ENCODE assay signal across 8 cellular contexts in genomic region chr12:55931780-55932545, GRCh38. TPM values are rescaled to one million over a fixed set of nuclear protein-coding genes. Genes with fewer than 3 reads are reported as not detected.
DNase-seq lines count a peak whose midpoint lies in the region; ATAC-seq and TF ChIP-seq lines count a peak whose summit lies in the region.

No MANE protein-coding gene starts in this region.

- peak overlapping the region; percentile 99 for H3K4me3 Mint-ChIP-seq in CD8-positive, alpha-beta T cell
- peak overlapping the region; percentile 96 for H3K4me3 Mint-ChIP-seq in activated CD8-positive, alpha-beta memory T cell treated with anti-CD3 and anti-CD28 coated beads, Interleukin-2, amount 10 ng/mL, durations not matched to agents 7 days and 5 days
- peak overlapping the region; percentile 97 for H3K4me3 Mint-ChIP-seq in type B pancreatic cell

- peaks cover 69% of the 10 kb centered on the region for H3K36me3 Mint-ChIP-seq in CD8-positive, alpha-beta T cell
- peaks cover 40% of the 10 kb centered on the region for H3K36me3 Mint-ChIP-seq in activated CD8-positive, alpha-beta memory T cell treated with anti-CD3 and anti-CD28 coated beads, Interleukin-2, amount 10 ng/mL, durations not matched to agents 7 days and 5 days
- H3K36me3 Mint-ChIP-seq in type B pancreatic cell = peaks cover 4% of the 10 kb centered on the region

- TF ChIP-seq POLR2A in esophagus muscularis mucosa (IDR thresholded peaks at IDR 0.05; ENCODE audit: low read depth) = no peak

- peak overlapping the region; percentile 91 for H3K4me3 ChIP-seq in CD8-positive, alpha-beta T cell (ENCODE audit: low read depth, low read length)
- peak overlapping the region; percentile 67 to 82 (median 76) for H3K4me3 ChIP-seq in esophagus muscularis mucosa

- no peaks in the 10 kb centered on the region for H3K27me3 ChIP-seq in CD8-positive, alpha-beta T cell (ENCODE audit: insufficient read depth, low read length)
- no peaks in the 10 kb centered on the region for H3K27me3 ChIP-seq in esophagus muscularis mucosa

- peaks cover 39% of the 10 kb centered on the region for H3K36me3 ChIP-seq in CD8-positive, alpha-beta T cell (ENCODE audit: insufficient read depth, low read length)
- no peaks in the 10 kb centered on the region for H3K36me3 ChIP-seq in esophagus muscularis mucosa

- WGBS in esophagus muscularis mucosa = 0% methylated on average over 19 of the region's 60 CpGs

- DNase-seq in CD8-positive, alpha-beta T cell = peak in 5 of 7 experiments; percentile 18 to 69 (median 33)
- peak; percentile 74 for DNase-seq in HuH-7 (ENCODE audit: low spot score)
- DNase-seq in activated CD8-positive, alpha-beta memory T cell treated with anti-CD3 and anti-CD28 coated beads, Interleukin-2, amount 10 ng/mL, durations not matched to agents 7 days and 5 days = peak; percentile 62
- no peak for DNase-seq in esophagus muscularis mucosa (ENCODE audit: extremely low spot score)
- peak; percentile 42 for DNase-seq in mucosa of gallbladder (ENCODE audit: low spot score)
- no peak for DNase-seq in type B pancreatic cell (ENCODE audit: extremely low spot score, unreplicated experiment)
- DNase-seq in globus pallidus (ENCODE audit: low spot score) = no peak

- POLR2A ChIA-PET in CD8-positive, alpha-beta T cell (lab: Charles Lee) = interaction anchor here (0.7 to 7.4 kb wide), 16 partner anchors 7 to 203 kb away, joined by 3 to 44 read pairs (median 8); partner anchors contain the start of genes CD63, DNAJC14, ORMDL2 and RAB5B

- no peaks in the 10 kb centered on the region for H3K9me3 Mint-ChIP-seq in CD8-positive, alpha-beta T cell
- no peaks in the 10 kb centered on the region for H3K9me3 Mint-ChIP-seq in activated CD8-positive, alpha-beta memory T cell treated with anti-CD3 and anti-CD28 coated beads, Interleukin-2, amount 10 ng/mL, durations not matched to agents 7 days and 5 days (ENCODE audit: low read depth)
- no peaks in the 10 kb centered on the region for H3K9me3 Mint-ChIP-seq in type B pancreatic cell

- no peak for TF ChIP-seq CTCF in CD8-positive, alpha-beta T cell (IDR thresholded peaks at IDR 0.05)
- TF ChIP-seq CTCF in esophagus muscularis mucosa (IDR thresholded peaks at IDR 0.05) (no peak), type B pancreatic cell (conservative IDR thresholded peaks at IDR 0.05) (no peak)

- intact Hi-C loops in CD8-positive, alpha-beta T cell (cut with DNase I, micrococcal nuclease) = loop anchor here in 1 of 2 experiments (1.0 kb wide), 1 partner anchor 8 kb away; no protein-coding TSS in a partner anchor
- intact Hi-C loops in esophagus muscularis mucosa (cut with DNase I) = loop anchor here (5.0 kb wide), 1 partner anchor 35 kb away; the partner anchor contains the start of genes CDK2 and PMEL

- H3K27ac Mint-ChIP-seq in CD8-positive, alpha-beta T cell = peak overlapping the region; percentile 95
- peak overlapping the region; percentile 98 for H3K27ac Mint-ChIP-seq in activated CD8-positive, alpha-beta memory T cell treated with anti-CD3 and anti-CD28 coated beads, Interleukin-2, amount 10 ng/mL, durations not matched to agents 7 days and 5 days
- peak overlapping the region; percentile 97 for H3K27ac Mint-ChIP-seq in type B pancreatic cell

- peak overlapping the region; percentile 65 for H3K27ac ChIP-seq in CD8-positive, alpha-beta T cell (ENCODE audit: low read depth, low read length)
- H3K27ac ChIP-seq in esophagus muscularis mucosa (replicated peaks in 1 of 4) = peak overlapping the region; percentile 86 to 97 (median 88)

- no peaks in the 10 kb centered on the region for H3K9me3 ChIP-seq in CD8-positive, alpha-beta T cell (ENCODE audit: low read length)
- no peaks in the 10 kb centered on the region for H3K9me3 ChIP-seq in esophagus muscularis mucosa

- no peak for ATAC-seq in CD8-positive, alpha-beta T cell
- ATAC-seq in activated CD8-positive, alpha-beta memory T cell treated with anti-CD3 and anti-CD28 coated beads, Interleukin-2, amount 10 ng/mL, durations not matched to agents 7 days and 5 days = no peak
- no peak for ATAC-seq in GM19467 (IDR thresholded peaks at IDR 0.05; ENCODE audit: unreplicated experiment)

- no peaks in the 10 kb centered on the region for H3K27me3 Mint-ChIP-seq in CD8-positive, alpha-beta T cell (ENCODE audit: low read depth)
- no peaks in the 10 kb centered on the region for H3K27me3 Mint-ChIP-seq in activated CD8-positive, alpha-beta memory T cell treated with anti-CD3 and anti-CD28 coated beads, Interleukin-2, amount 10 ng/mL, durations not matched to agents 7 days and 5 days
- peaks cover 40% of the 10 kb centered on the region for H3K27me3 Mint-ChIP-seq in type B pancreatic cell

- CTCF ChIA-PET in CD8-positive, alpha-beta T cell (lab: Charles Lee) = interaction anchor here (1.1 to 11.3 kb wide), 5 partner anchors 9 to 193 kb away, joined by 3 to 178 read pairs (median 3); no protein-coding TSS in a partner anchor
- CTCF ChIA-PET in activated CD8-positive, alpha-beta memory T cell treated with anti-CD3 and anti-CD28 coated beads, Interleukin-2, amount 10 ng/mL, durations not matched to agents 7 days and 5 days (lab: Charles Lee) = interaction anchor here (1.1 to 8.0 kb wide), 6 partner anchors 8 to 193 kb away, joined by 5 to 121 read pairs (median 13); partner anchors contain the start of genes DNAJC14, ORMDL2, RAB5B and SARNP

- H3K4me1 Mint-ChIP-seq in CD8-positive, alpha-beta T cell (ENCODE audit: low read depth) = peaks cover 63% of the 10 kb centered on the region
- peaks cover 68% of the 10 kb centered on the region for H3K4me1 Mint-ChIP-seq in activated CD8-positive, alpha-beta memory T cell treated with anti-CD3 and anti-CD28 coated beads, Interleukin-2, amount 10 ng/mL, durations not matched to agents 7 days and 5 days
- peaks cover 22% of the 10 kb centered on the region for H3K4me1 Mint-ChIP-seq in type B pancreatic cell (ENCODE audit: unreplicated experiment)

- no peak for TF ChIP-seq EP300 in esophagus muscularis mucosa (IDR thresholded peaks at IDR 0.05)

- H3K4me1 ChIP-seq in CD8-positive, alpha-beta T cell (ENCODE audit: insufficient read depth, low read length) = peaks cover 60% of the 10 kb centered on the region
- peaks cover 34 to 77% (median 61%) of the 10 kb centered on the region in 4 donors for H3K4me1 ChIP-seq in esophagus muscularis mucosa

RNA-seq across cellular contexts. Expression of gene DGKA, which starts 1.0 kb away (rescaled TPM):
- total RNA-seq in CD8-positive, alpha-beta T cell = 100 to 1,000 TPM; 585 to 614 TPM
- 100 to 1,000 TPM; 301 to 312 TPM for total RNA-seq in activated CD8-positive, alpha-beta memory T cell treated with anti-CD3 and anti-CD28 coated beads, Interleukin-2, amount 10 ng/mL, durations not matched to agents 7 days and 5 days
- 10 to 100 TPM; 18.7 to 39.7 (median 24.7) TPM for total RNA-seq in esophagus muscularis mucosa
- total RNA-seq in mucosa of gallbladder = 50.5 TPM
- 28.6 and 46.6 TPM in 2 replicates for total RNA-seq in type B pancreatic cell (ENCODE audit: low replicate concordance)

RNA-seq across cellular contexts. Expression of gene PYM1, which starts 4.3 kb away (rescaled TPM):
- 10 to 100 TPM; 10.1 to 11.5 TPM for total RNA-seq in CD8-positive, alpha-beta T cell
- 10 to 100 TPM; 46.7 to 56.4 TPM for total RNA-seq in activated CD8-positive, alpha-beta memory T cell treated with anti-CD3 and anti-CD28 coated beads, Interleukin-2, amount 10 ng/mL, durations not matched to agents 7 days and 5 days
- total RNA-seq in esophagus muscularis mucosa = 10 to 100 TPM; 24.2 to 29.5 (median 26.7) TPM
- 25.1 TPM for total RNA-seq in mucosa of gallbladder
- 28.0 and 33.7 TPM in 2 replicates for total RNA-seq in type B pancreatic cell (ENCODE audit: low replicate concordance)

RNA-seq across cellular contexts. Expression of gene PMEL, which starts 33.9 kb away (rescaled TPM):
- total RNA-seq in CD8-positive, alpha-beta T cell = not detected
- total RNA-seq in activated CD8-positive, alpha-beta memory T cell treated with anti-CD3 and anti-CD28 coated beads, Interleukin-2, amount 10 ng/mL, durations not matched to agents 7 days and 5 days = under 1 TPM; 0.23 to 0.37 TPM
- 1 to 10 TPM in 1 of 4 donors, under 1 TPM in 1, not detected in 2; 0.66 to 2.2 TPM for total RNA-seq in esophagus muscularis mucosa
- total RNA-seq in mucosa of gallbladder = 2.9 TPM
- 1.4 and 136 TPM in 2 replicates for total RNA-seq in type B pancreatic cell (ENCODE audit: low replicate concordance)

RNA-seq across cellular contexts. Expression of gene CDK2, which starts 34.7 kb away (rescaled TPM):
- 10 to 100 TPM; 12.8 to 13.5 TPM for total RNA-seq in CD8-positive, alpha-beta T cell
- 100 to 1,000 TPM; 146 to 158 TPM for total RNA-seq in activated CD8-positive, alpha-beta memory T cell treated with anti-CD3 and anti-CD28 coated beads, Interleukin-2, amount 10 ng/mL, durations not matched to agents 7 days and 5 days
- total RNA-seq in esophagus muscularis mucosa (10 to 100 TPM; 35.3 to 84.9 (median 57.1) TPM), mucosa of gallbladder (28.0 TPM), type B pancreatic cell (ENCODE audit: low replicate concordance) (52.8 and 82.8 TPM in 2 replicates)

RNA-seq across cellular contexts. Expression of gene RAB5B, which starts 41.9 kb away (rescaled TPM):
- total RNA-seq in CD8-positive, alpha-beta T cell = 10 to 100 TPM; 16.1 to 16.8 TPM
- 10 to 100 TPM; 46.4 to 55.6 TPM for total RNA-seq in activated CD8-positive, alpha-beta memory T cell treated with anti-CD3 and anti-CD28 coated beads, Interleukin-2, amount 10 ng/mL, durations not matched to agents 7 days and 5 days
- total RNA-seq in esophagus muscularis mucosa = 100 to 1,000 TPM; 116 to 189 (median 138) TPM
- 182 TPM for total RNA-seq in mucosa of gallbladder
- total RNA-seq in type B pancreatic cell (ENCODE audit: low replicate concordance) = 105 and 131 TPM in 2 replicates

Comparison
In these comparisons a context has a peak if more than half of its experiments do, and no peak if none do; other contexts are left out.
1. DNase-seq: peak in CD8-positive, alpha-beta T cell (5 of 7), HuH-7 (single experiment), activated CD8-positive, alpha-beta memory T cell treated with anti-CD3 and anti-CD28 coated beads, Interleukin-2, amount 10 ng/mL, durations not matched to agents 7 days and 5 days (single experiment) and mucosa of gallbladder (single experiment); none in esophagus muscularis mucosa (single experiment), type B pancreatic cell (single experiment) and globus pallidus (single experiment).
2. Peak in every context shown above with its lines, with median percentiles within 50 percentile points of each other: H3K27ac Mint-ChIP-seq and H3K4me3 Mint-ChIP-seq.